In the genomic region with DNA sequence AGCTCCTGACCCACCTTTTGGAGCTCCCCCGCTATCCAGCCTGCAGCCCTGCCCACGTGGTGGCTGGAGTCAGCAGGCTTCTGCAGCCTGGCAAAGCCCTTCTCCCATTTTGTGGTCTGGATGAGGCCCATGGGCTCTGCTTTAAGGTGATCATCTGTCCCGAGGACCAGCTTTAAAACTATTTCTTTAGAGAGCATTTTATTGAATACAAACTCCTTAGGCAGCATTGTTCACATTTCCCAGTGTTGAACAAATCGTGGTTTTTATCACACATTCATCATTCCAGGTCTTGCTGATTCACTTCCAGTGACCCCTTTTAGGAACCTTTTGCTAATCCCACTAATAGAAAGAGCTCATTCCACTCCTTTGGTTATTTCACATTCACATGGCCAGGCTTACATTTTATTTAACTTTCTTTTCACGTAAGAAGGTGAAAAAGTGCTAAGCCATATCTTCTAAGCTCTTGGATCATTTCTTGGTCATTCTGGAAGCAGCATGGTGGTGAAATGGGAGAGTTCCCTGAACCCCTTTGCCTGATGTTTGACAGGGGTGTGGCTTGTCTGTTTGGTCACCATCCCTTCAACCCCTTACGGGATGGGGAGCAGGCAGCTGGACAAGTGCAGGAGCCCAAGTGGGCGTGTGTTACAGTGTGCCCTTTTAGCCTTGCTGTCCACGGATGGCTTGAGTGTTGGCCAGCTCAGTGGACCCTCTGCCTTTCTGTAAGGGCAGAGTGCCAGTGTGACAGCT, we compare ENCODE assay signal across 16 cellular contexts.
DNase-seq lines count a peak whose midpoint lies in the region; ATAC-seq and TF ChIP-seq lines count a peak whose summit lies in the region.
"Had no signal": no experiment of that assay in that cellular context is flagged by ENCODE, and none has a peak within 500 bp of the region (broad histone marks: within the 10 kb centered on the region; RNA-seq: fewer than 3 reads in every experiment).

No MANE protein-coding gene starts in this region.

- ATAC-seq in GM18909 (IDR thresholded peaks at IDR 0.05; ENCODE audit: poor library complexity, unreplicated experiment) = no peak

- H3K79me2 ChIP-seq in ACC112 (ENCODE audit: control insufficient read depth, insufficient read depth, low read length, unreplicated experiment) = no peaks in the 10 kb centered on the region

- intact Hi-C loops in testis (cut with DNase I; ENCODE audit: low total_unique reads) = no loop called here

- H3K27ac ChIP-seq in ACC112 (ENCODE audit: low read depth, low read length) (peak overlapping the region; percentile 68), RWPE1 (no peak overlapping the region), testis (no peak overlapping the region)
- H3K27ac ChIP-seq: coronary artery, esophagus muscularis mucosa, ovary had no signal

- peak overlapping the region; percentile 82 for H3K4me3 Mint-ChIP-seq in HFFc6
- H3K4me3 Mint-ChIP-seq: activated naive CD8-positive, alpha-beta T cell treated with anti-CD3 and anti-CD28 coated beads, Interleukin-2, amount 10 ng/mL, durations not matched to agents 7 days and 5 days; IgD-negative memory B cell had no signal

- H3K27me3 ChIP-seq in ACC112 (ENCODE audit: insufficient read depth, low read length) = no peaks in the 10 kb centered on the region
- no peaks in the 10 kb centered on the region for H3K27me3 ChIP-seq in adipocyte (replicated peaks; ENCODE audit: control insufficient read depth, insufficient read depth, low read length)
- H3K27me3 ChIP-seq in testis = no peaks in the 10 kb centered on the region
- H3K27me3 ChIP-seq: esophagus muscularis mucosa, ovary had no signal

- no peak overlapping the region for H3K9ac ChIP-seq in adipocyte (ENCODE audit: low read length)

- peaks cover 48% of the 10 kb centered on the region for H3K36me3 Mint-ChIP-seq in HFFc6 (ENCODE audit: low read depth)
- H3K36me3 Mint-ChIP-seq: activated naive CD8-positive, alpha-beta T cell treated with anti-CD3 and anti-CD28 coated beads, Interleukin-2, amount 10 ng/mL, durations not matched to agents 7 days and 5 days; IgD-negative memory B cell had no signal

- 85 to 88% methylated on average over 8 of the region's 8 CpGs for WGBS in testis, 2 donors

- TF ChIP-seq POLR2A in testis (IDR thresholded peaks at IDR 0.05) = no peak

- DNase-seq in HFFc6 (peak; percentile 91), adipocyte (ENCODE audit: low read depth) (peak; percentile 66), foreskin fibroblast (peak; percentile 91 to 93), RWPE1 (ENCODE audit: low spot score) (no peak), testis (no peak), foreskin melanocyte (no peak)
- DNase-seq: activated naive CD8-positive, alpha-beta T cell treated with anti-CD3 and anti-CD28 coated beads, Interleukin-2, amount 10 ng/mL, durations not matched to agents 7 days and 5 days; NCI-H1417; NCI-H345; ovary had no signal

- TF ChIP-seq CTCF in HFFc6 (IDR thresholded peaks at IDR 0.05) (no peak), foreskin fibroblast (IDR thresholded peaks at IDR 0.05; ENCODE audit: low read depth, low read length) (no peak), RWPE1 (conservative IDR thresholded peaks at IDR 0.05; ENCODE audit: low read depth) (no peak), testis (IDR thresholded peaks at IDR 0.05) (no peak)

- H3K4me3 ChIP-seq in ACC112 (ENCODE audit: low read depth, low read length) (no peak overlapping the region), adipocyte (ENCODE audit: low read length) (no peak overlapping the region), foreskin fibroblast (ENCODE audit: low read depth in 1 of 2, low read length in 2 of 2) (no peak overlapping the region), testis (no peak overlapping the region)
- H3K4me3 ChIP-seq: A549, coronary artery, esophagus muscularis mucosa, ovary had no signal

- peaks cover 21% of the 10 kb centered on the region for H3K4me1 Mint-ChIP-seq in HFFc6 (ENCODE audit: low read depth)
- H3K4me1 Mint-ChIP-seq: activated naive CD8-positive, alpha-beta T cell treated with anti-CD3 and anti-CD28 coated beads, Interleukin-2, amount 10 ng/mL, durations not matched to agents 7 days and 5 days; IgD-negative memory B cell had no signal

- peak overlapping the region; percentile 95 for H3K27ac Mint-ChIP-seq in HFFc6
- H3K27ac Mint-ChIP-seq: activated naive CD8-positive, alpha-beta T cell treated with anti-CD3 and anti-CD28 coated beads, Interleukin-2, amount 10 ng/mL, durations not matched to agents 7 days and 5 days; IgD-negative memory B cell had no signal

- H3K9me3 ChIP-seq in adipocyte (ENCODE audit: control insufficient read depth, low read length) = peaks cover 4% of the 10 kb centered on the region
- no peaks in the 10 kb centered on the region for H3K9me3 ChIP-seq in testis
- H3K9me3 ChIP-seq: A549 had no signal

- CTCF ChIA-PET in RWPE1 (lab: Yijun Ruan, JAX) = interaction anchor here (0.6 kb wide), 1 partner anchor 110 kb away, joined by 3 read pairs; no protein-coding TSS in a partner anchor

- H3K9me3 Mint-ChIP-seq in HFFc6 = peaks cover 51% of the 10 kb centered on the region

- POLR2A ChIA-PET in RWPE1 (lab: Yijun Ruan, JAX; ENCODE audit: low non-redundant PET) = no interaction called here

- peaks cover 14% of the 10 kb centered on the region for H3K4me1 ChIP-seq in ACC112 (ENCODE audit: control insufficient read depth, insufficient read depth, low read length, unreplicated experiment)
- H3K4me1 ChIP-seq in adipocyte (ENCODE audit: control insufficient read depth, insufficient read depth, low read length) = peaks cover 11% of the 10 kb centered on the region
- no peaks in the 10 kb centered on the region for H3K4me1 ChIP-seq in testis
- H3K4me1 ChIP-seq: esophagus muscularis mucosa had no signal

- H3K27me3 Mint-ChIP-seq in HFFc6 (ENCODE audit: insufficient read depth) = no peaks in the 10 kb centered on the region; the same call in 1 of the 2 replicates
- H3K27me3 Mint-ChIP-seq: activated naive CD8-positive, alpha-beta T cell treated with anti-CD3 and anti-CD28 coated beads, Interleukin-2, amount 10 ng/mL, durations not matched to agents 7 days and 5 days; IgD-negative memory B cell had no signal

- no peaks in the 10 kb centered on the region for H3K36me3 ChIP-seq in ACC112 (ENCODE audit: insufficient read depth, low read length)
- H3K36me3 ChIP-seq in adipocyte (ENCODE audit: control insufficient read depth, insufficient read depth, low read length, severe bottlenecking) = no peaks in the 10 kb centered on the region
- H3K36me3 ChIP-seq in testis (ENCODE audit: low read depth, missing control alignments) = no peaks in the 10 kb centered on the region
- H3K36me3 ChIP-seq: esophagus muscularis mucosa, ovary had no signal

- no peak overlapping the region for H2AFZ ChIP-seq in ACC112 (ENCODE audit: low read length, unreplicated experiment)

Comparison
In these comparisons a context has a peak if more than half of its experiments do, and no peak if none do; other contexts are left out.
1. DNase-seq: peak in HFFc6 (single experiment), adipocyte (single experiment) and foreskin fibroblast (2 of 2); none in RWPE1 (single experiment), testis (single experiment) and foreskin melanocyte (single experiment).